In genomic region chr3:70108072-70108471, GRCh38 we compare ENCODE assay signal across 1 cellular context.
TF ChIP-seq lines count a peak whose summit lies in the region.

No MANE protein-coding gene starts in this region.

TF ChIP-seq in IMR-90, 13 proteins besides CTCF, POLR2A, EP300 and RAD21 (continued from another document):
- no peak for TF ChIP-seq RFX5 (IDR thresholded peaks at IDR 0.05; ENCODE audit: low read depth, low read length)
